8 cellular contexts compared by ENCODE assay signal in the genomic region with DNA sequence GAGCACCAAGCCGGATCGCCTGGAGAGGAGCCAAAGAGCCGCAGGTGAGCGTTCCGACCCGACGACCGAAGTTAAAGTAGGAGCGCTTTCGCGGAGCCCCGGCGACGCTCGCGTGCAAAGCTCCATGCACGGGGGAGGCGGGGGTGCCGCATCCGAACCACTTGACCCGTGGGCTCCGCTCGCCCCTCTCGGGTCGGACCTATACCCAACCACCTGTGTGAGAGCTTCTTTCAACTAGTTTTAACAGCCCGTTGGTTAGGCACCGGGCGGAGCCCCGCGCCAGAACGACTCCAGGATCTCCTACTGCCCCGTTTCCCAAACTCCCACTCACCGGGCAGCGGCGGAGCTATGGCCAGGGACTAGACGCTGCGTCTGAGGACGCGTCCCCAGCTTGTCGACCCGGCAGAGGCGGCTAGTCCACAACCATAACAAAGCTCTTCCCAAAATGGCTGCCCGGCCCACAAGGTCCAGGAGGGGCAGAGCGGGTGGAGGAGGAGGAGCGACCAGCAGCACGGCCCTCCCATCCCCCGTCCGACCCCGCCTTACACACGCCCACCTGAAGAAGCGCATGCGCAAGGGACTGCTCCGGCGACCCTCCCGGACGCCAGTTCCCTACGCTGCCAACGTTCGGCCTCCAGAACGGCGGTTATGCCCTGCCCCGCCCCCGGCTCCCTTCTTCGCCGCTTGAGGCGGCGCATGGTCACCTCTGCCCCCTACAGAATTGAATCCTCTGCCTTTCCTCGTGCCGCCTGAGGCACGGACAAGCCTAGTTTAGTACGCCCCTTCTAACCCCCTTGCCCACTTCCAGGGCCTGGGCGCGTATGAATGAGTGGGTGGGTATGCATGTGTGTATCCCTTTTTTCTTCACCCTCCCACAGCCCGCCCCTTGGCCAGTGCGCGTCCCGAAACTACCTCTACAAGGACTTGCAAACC. TPM values are rescaled to one million over a fixed set of nuclear protein-coding genes. Genes with fewer than 3 reads are reported as not detected.
DNase-seq lines count a peak whose midpoint lies in the region; ATAC-seq and TF ChIP-seq lines count a peak whose summit lies in the region.

A gene with protein sequence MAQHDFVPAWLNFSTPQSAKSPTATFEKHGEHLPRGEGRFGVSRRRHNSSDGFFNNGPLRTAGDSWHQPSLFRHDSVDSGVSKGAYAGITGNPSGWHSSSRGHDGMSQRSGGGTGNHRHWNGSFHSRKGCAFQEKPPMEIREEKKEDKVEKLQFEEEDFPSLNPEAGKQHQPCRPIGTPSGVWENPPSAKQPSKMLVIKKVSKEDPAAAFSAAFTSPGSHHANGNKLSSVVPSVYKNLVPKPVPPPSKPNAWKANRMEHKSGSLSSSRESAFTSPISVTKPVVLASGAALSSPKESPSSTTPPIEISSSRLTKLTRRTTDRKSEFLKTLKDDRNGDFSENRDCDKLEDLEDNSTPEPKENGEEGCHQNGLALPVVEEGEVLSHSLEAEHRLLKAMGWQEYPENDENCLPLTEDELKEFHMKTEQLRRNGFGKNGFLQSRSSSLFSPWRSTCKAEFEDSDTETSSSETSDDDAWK (minus strand): TSS at position 453 of the 933 bp plus-strand sequence. CDS start 27,446 bp downstream, outside the sequence.

- peak within 1 kb of the TSS; percentile 99 for H3K27ac ChIP-seq in right cardiac atrium (ENCODE audit: low read length)
- H3K27ac ChIP-seq in rectal smooth muscle tissue (ENCODE audit: low read depth, low read length), result peak within 1 kb of the TSS; percentile 95
- peak within 1 kb of the TSS; percentile 99 to 100 for H3K27ac ChIP-seq in aorta (ENCODE audit: low read depth in 1 of 2, low read length in 2 of 2)

- DNase-seq in NCI-H187 (lab: John Stamatoyannopoulos, UW) (peak; percentile 89 to 91), T-helper 2 cell (peak; percentile 93 to 97 (median 96)), anterior cingulate cortex (lab: John Stamatoyannopoulos, UW) (peak; percentile 73 to 98 (median 96)), right cardiac atrium (peak; percentile 98 to 99 (median 98)), aorta (peak; percentile 98 to 99)

- H3K9me3 ChIP-seq in right cardiac atrium (ENCODE audit: control insufficient read depth, low read length), result no peaks in the 10 kb centered on the region
- no peaks in the 10 kb centered on the region for H3K9me3 ChIP-seq in aorta (ENCODE audit: control insufficient read depth, low read length)

- H3K9ac ChIP-seq in rectal smooth muscle tissue (ENCODE audit: low read length), result peak within 1 kb of the TSS; percentile 100

- intact Hi-C loops in right cardiac atrium (cut with DNase I) (no loop called here), aorta (cut with DNase I) (loop anchor here (1.0 to 10.0 kb wide), 3 partner anchors 102 to 198 kb away; a partner anchor contains a TSS)

- H3K27me3 ChIP-seq in right cardiac atrium (ENCODE audit: control insufficient read depth, insufficient read depth), result no peaks in the 10 kb centered on the region
- no peaks in the 10 kb centered on the region for H3K27me3 ChIP-seq in rectal smooth muscle tissue (ENCODE audit: control insufficient read depth, insufficient read depth, low read length)
- H3K27me3 ChIP-seq in aorta (ENCODE audit: control insufficient read depth in 1 of 2, insufficient read depth in 2 of 2, low read length in 1 of 2), result no peaks in the 10 kb centered on the region

- H3K36me3 ChIP-seq in rectal smooth muscle tissue (ENCODE audit: control insufficient read depth, insufficient read depth, low read length) (peaks cover 3% of the 10 kb centered on the region), aorta (ENCODE audit: control insufficient read depth in 1 of 2, insufficient read depth in 2 of 2, low read length in 1 of 2) (no peaks in the 10 kb centered on the region)

- H3K4me3 ChIP-seq in right cardiac atrium (ENCODE audit: low read length) (peak within 1 kb of the TSS; percentile 77), rectal smooth muscle tissue (ENCODE audit: low read length) (peak within 1 kb of the TSS; percentile 100), aorta (ENCODE audit: low read length in 2 of 2) (peak within 1 kb of the TSS; percentile 93 to 98)

- under 1% methylated on average over 77 of the region's 77 CpGs for WGBS in right cardiac atrium
- 0% methylated on average over 72 to 77 of the region's 77 CpGs for WGBS in aorta, 2 donors

- no peaks in the 10 kb centered on the region for H3K4me1 ChIP-seq in right cardiac atrium (ENCODE audit: control insufficient read depth, insufficient read depth, low read length)
- peaks cover 3% of the 10 kb centered on the region for H3K4me1 ChIP-seq in rectal smooth muscle tissue (ENCODE audit: control insufficient read depth, insufficient read depth, low read length)
- H3K4me1 ChIP-seq in aorta (ENCODE audit: control insufficient read depth in 1 of 2, insufficient read depth in 2 of 2, low read length in 2 of 2), result peaks cover 2 to 5% of the 10 kb centered on the region in 2 donors

- ATAC-seq in HG02885 (IDR thresholded peaks at IDR 0.05; ENCODE audit: poor library complexity, unreplicated experiment) (peak; percentile 61), right cardiac atrium (peak; percentile 94 to 95), aorta (ENCODE audit: low FRiP score) (peak; percentile 97)

- TF ChIP-seq POLR2A in GM15510 (IDR thresholded peaks at IDR 0.05; ENCODE audit: borderline replicate concordance, extremely low read depth, insufficient read length), result peak; percentile 78

RNA-seq across cellular contexts. Expression of the gene that starts here (rescaled TPM):
- total RNA-seq in right cardiac atrium, result 10 to 100 TPM; 75.4 to 83.1 (median 79.9) TPM
- 47.9 TPM for polyA plus RNA-seq in right cardiac atrium
- total RNA-seq in aorta, result 100 to 1,000 TPM; 104 to 113 TPM
- polyA plus RNA-seq in aorta, result 10 to 100 TPM; 39.2 to 45.2 TPM

Comparison
In these comparisons a context has a peak if more than half of its experiments do, and no peak if none do; other contexts are left out.
1. Peak in every context shown above with its lines: DNase-seq, ATAC-seq, H3K4me3 ChIP-seq and H3K27ac ChIP-seq.
2. intact Hi-C loops: an anchor here in aorta (1.0 to 10.0 kb wide); none called in right cardiac atrium.